In the genomic region with DNA sequence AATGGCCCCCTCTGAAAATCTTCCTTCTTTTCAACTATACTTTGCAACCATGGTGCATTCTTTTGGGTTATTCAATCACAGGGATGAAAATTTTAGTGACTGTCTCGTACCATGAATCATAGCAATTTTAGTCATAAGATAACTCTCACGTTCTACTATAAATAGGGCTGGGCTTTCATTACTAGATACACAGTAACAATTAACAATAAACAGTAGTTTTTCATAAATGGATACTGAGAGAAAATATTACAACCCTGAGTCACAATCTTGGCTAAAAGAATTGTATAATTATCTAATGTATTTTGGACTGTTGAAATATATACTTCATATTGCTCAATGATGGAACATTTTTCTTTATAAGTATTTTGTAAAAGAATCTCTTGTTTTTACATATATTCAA, we compare ENCODE assay signal across 12 cellular contexts.
DNase-seq lines count a peak whose midpoint lies in the region; ATAC-seq and TF ChIP-seq lines count a peak whose summit lies in the region.
"Had no signal": no experiment of that assay in that cellular context is flagged by ENCODE, and none has a peak within 500 bp of the region (broad histone marks: within the 10 kb centered on the region; RNA-seq: fewer than 3 reads in every experiment).

No MANE protein-coding gene starts in this region.

- no peaks in the 10 kb centered on the region for H3K9me3 Mint-ChIP-seq in CD14-positive monocyte
- no peaks in the 10 kb centered on the region for H3K9me3 Mint-ChIP-seq in naive thymus-derived CD4-positive, alpha-beta T cell
- H3K9me3 Mint-ChIP-seq in endodermal cell = no peaks in the 10 kb centered on the region
- H3K9me3 Mint-ChIP-seq: activated CD4-positive, alpha-beta memory T cell treated with anti-CD3 and anti-CD28 coated beads, Interleukin-2, amount 10 ng/mL, durations not matched to agents 7 days and 5 days had no signal

- H3K36me3 ChIP-seq in colonic mucosa = no peaks in the 10 kb centered on the region
- no peaks in the 10 kb centered on the region for H3K36me3 ChIP-seq in naive thymus-derived CD4-positive, alpha-beta T cell (ENCODE audit: control insufficient read depth in 2 of 3, insufficient read depth in 3 of 3, low read length in 3 of 3)
- H3K36me3 ChIP-seq in ovary = no peaks in the 10 kb centered on the region
- H3K36me3 ChIP-seq in endodermal cell (ENCODE audit: control insufficient read depth, insufficient read depth, low read length) = no peaks in the 10 kb centered on the region

- DNase-seq in CD14-positive monocyte (ENCODE audit: low spot score) = no peak
- DNase-seq in M059J (ENCODE audit: low read depth) = peak; percentile 75
- no peak for DNase-seq in colonic mucosa
- no peak for DNase-seq in naive thymus-derived CD4-positive, alpha-beta T cell
- DNase-seq in ovary = no peak
- no peak for DNase-seq in mucosa of gallbladder (ENCODE audit: low spot score)
- DNase-seq in endodermal cell = no peak
- DNase-seq: activated CD4-positive, alpha-beta memory T cell treated with anti-CD3 and anti-CD28 coated beads, Interleukin-2, amount 10 ng/mL, durations not matched to agents 7 days and 5 days; aorta; NCI-H1436 had no signal

- no peak for TF ChIP-seq POLR2A in ovary (IDR thresholded peaks at IDR 0.05)

- intact Hi-C loops in CD14-positive monocyte (cut with micrococcal nuclease) = no loop called here
- intact Hi-C loops in colonic mucosa (cut with DNase I) = no loop called here
- intact Hi-C loops in naive thymus-derived CD4-positive, alpha-beta T cell (cut with micrococcal nuclease) = no loop called here
- intact Hi-C loops in ovary (cut with DNase I) = no loop called here

- H3K4me1 ChIP-seq in colonic mucosa (no peaks in the 10 kb centered on the region), ovary (ENCODE audit: insufficient read depth) (no peaks in the 10 kb centered on the region), endodermal cell (ENCODE audit: control insufficient read depth, insufficient read depth, low read length) (no peaks in the 10 kb centered on the region)
- H3K4me1 ChIP-seq in naive thymus-derived CD4-positive, alpha-beta T cell (ENCODE audit: control insufficient read depth in 2 of 2, insufficient read depth in 2 of 2, low read length in 2 of 2) = no peaks in the 10 kb centered on the region

- no peak overlapping the region for H3K4me3 ChIP-seq in colonic mucosa
- no peak overlapping the region for H3K4me3 ChIP-seq in naive thymus-derived CD4-positive, alpha-beta T cell (ENCODE audit: low read length)
- no peak overlapping the region for H3K4me3 ChIP-seq in ovary
- no peak overlapping the region for H3K4me3 ChIP-seq in endodermal cell (ENCODE audit: low read length)

- peak overlapping the region; percentile 54 to 94 (median 88) for H3K27ac Mint-ChIP-seq in CD14-positive monocyte
- H3K27ac Mint-ChIP-seq in naive thymus-derived CD4-positive, alpha-beta T cell = no peak overlapping the region
- H3K27ac Mint-ChIP-seq in endodermal cell = no peak overlapping the region
- H3K27ac Mint-ChIP-seq: activated CD4-positive, alpha-beta memory T cell treated with anti-CD3 and anti-CD28 coated beads, Interleukin-2, amount 10 ng/mL, durations not matched to agents 7 days and 5 days; progenitor cell of endocrine pancreas had no signal

- POLR2A ChIA-PET in naive thymus-derived CD4-positive, alpha-beta T cell (lab: Charles Lee) = no interaction called here

- H3K9ac ChIP-seq in colonic mucosa (ENCODE audit: low read depth in 2 of 2, low read length in 2 of 2) (no peak overlapping the region), endodermal cell (ENCODE audit: extremely low read depth, low read length, poor library complexity, severe bottlenecking) (no peak overlapping the region)

- peak overlapping the region; percentile 55 for H3K27ac ChIP-seq in colonic mucosa
- no peak overlapping the region for H3K27ac ChIP-seq in naive thymus-derived CD4-positive, alpha-beta T cell (ENCODE audit: low read depth, low read length)
- H3K27ac ChIP-seq in ovary = no peak overlapping the region
- H3K27ac ChIP-seq in endodermal cell (ENCODE audit: low read depth, low read length) = no peak overlapping the region

- H3K27me3 ChIP-seq in colonic mucosa (no peaks in the 10 kb centered on the region), ovary (no peaks in the 10 kb centered on the region), endodermal cell (ENCODE audit: control insufficient read depth, insufficient read depth, low read length, poor library complexity, severe bottlenecking) (no peaks in the 10 kb centered on the region)
- no peaks in the 10 kb centered on the region for H3K27me3 ChIP-seq in naive thymus-derived CD4-positive, alpha-beta T cell (ENCODE audit: control insufficient read depth in 2 of 2, insufficient read depth in 2 of 2, low read length in 2 of 2)

- peak; percentile 45 for ATAC-seq in naive thymus-derived CD4-positive, alpha-beta T cell
- ATAC-seq in GM18861 (IDR thresholded peaks at IDR 0.05; ENCODE audit: unreplicated experiment) = no peak

- H3K9me3 ChIP-seq in colonic mucosa (no peaks in the 10 kb centered on the region), ovary (no peaks in the 10 kb centered on the region), endodermal cell (ENCODE audit: control insufficient read depth, low read length) (no peaks in the 10 kb centered on the region)
- no peaks in the 10 kb centered on the region for H3K9me3 ChIP-seq in naive thymus-derived CD4-positive, alpha-beta T cell (ENCODE audit: control insufficient read depth in 2 of 3, low read length in 3 of 3)

- TF ChIP-seq EP300 in ovary (IDR thresholded peaks at IDR 0.05) = no peak

- H3K4me1 Mint-ChIP-seq in CD14-positive monocyte (peaks cover 25% of the 10 kb centered on the region), endodermal cell (peaks cover 5% of the 10 kb centered on the region)
- peaks cover 0 to 10% (median 0%) of the 10 kb centered on the region in 7 donors for H3K4me1 Mint-ChIP-seq in naive thymus-derived CD4-positive, alpha-beta T cell
- H3K4me1 Mint-ChIP-seq: activated CD4-positive, alpha-beta memory T cell treated with anti-CD3 and anti-CD28 coated beads, Interleukin-2, amount 10 ng/mL, durations not matched to agents 7 days and 5 days had no signal

- H3K4me3 Mint-ChIP-seq in CD14-positive monocyte (peak overlapping the region in 1 of 2 donors; percentile 2), endodermal cell (no peak overlapping the region)
- H3K4me3 Mint-ChIP-seq in naive thymus-derived CD4-positive, alpha-beta T cell = no peak overlapping the region
- H3K4me3 Mint-ChIP-seq: activated CD4-positive, alpha-beta memory T cell treated with anti-CD3 and anti-CD28 coated beads, Interleukin-2, amount 10 ng/mL, durations not matched to agents 7 days and 5 days had no signal

- CTCF ChIA-PET in naive thymus-derived CD4-positive, alpha-beta T cell (lab: Charles Lee) = no interaction called here

- H3K36me3 Mint-ChIP-seq in CD14-positive monocyte (no peaks in the 10 kb centered on the region), endodermal cell (ENCODE audit: low read depth) (no peaks in the 10 kb centered on the region)
- no peaks in the 10 kb centered on the region for H3K36me3 Mint-ChIP-seq in naive thymus-derived CD4-positive, alpha-beta T cell

- no peak for TF ChIP-seq CTCF in CD14-positive monocyte (IDR thresholded peaks at IDR 0.05)
- no peak for TF ChIP-seq CTCF in colonic mucosa (IDR thresholded peaks at IDR 0.05)
- no peak for TF ChIP-seq CTCF in ovary (IDR thresholded peaks at IDR 0.05)
- TF ChIP-seq CTCF in endodermal cell (conservative IDR thresholded peaks at IDR 0.05) = no peak

- peaks cover 0 to 10% (median 3%) of the 10 kb centered on the region in 3 donors for H3K27me3 Mint-ChIP-seq in CD14-positive monocyte (ENCODE audit: low read depth in 3 of 3)
- H3K27me3 Mint-ChIP-seq in naive thymus-derived CD4-positive, alpha-beta T cell = peaks cover 0 to 4% (median 3%) of the 10 kb centered on the region in 5 donors
- no peaks in the 10 kb centered on the region for H3K27me3 Mint-ChIP-seq in endodermal cell (ENCODE audit: insufficient read depth)
- H3K27me3 Mint-ChIP-seq: progenitor cell of endocrine pancreas had no signal

- WGBS in ovary, 3 donors = 7 to 15% (median 15%) methylated on average over 2 of the region's 2 CpGs
- WGBS in endodermal cell (ENCODE audit: insufficient coverage in 1 of 2, insufficient read length in 1 of 2), 2 experiments = 98 to 100% methylated on average over 1 to 2 of the region's 2 CpGs

Comparison
In these comparisons a context has a peak if more than half of its experiments do, and no peak if none do; other contexts are left out.
1. H3K27ac Mint-ChIP-seq: peak in CD14-positive monocyte (7 of 7); none in naive thymus-derived CD4-positive, alpha-beta T cell (0 of 9) and endodermal cell (single experiment).